15 cellular contexts compared by ENCODE assay signal in the genomic region with DNA sequence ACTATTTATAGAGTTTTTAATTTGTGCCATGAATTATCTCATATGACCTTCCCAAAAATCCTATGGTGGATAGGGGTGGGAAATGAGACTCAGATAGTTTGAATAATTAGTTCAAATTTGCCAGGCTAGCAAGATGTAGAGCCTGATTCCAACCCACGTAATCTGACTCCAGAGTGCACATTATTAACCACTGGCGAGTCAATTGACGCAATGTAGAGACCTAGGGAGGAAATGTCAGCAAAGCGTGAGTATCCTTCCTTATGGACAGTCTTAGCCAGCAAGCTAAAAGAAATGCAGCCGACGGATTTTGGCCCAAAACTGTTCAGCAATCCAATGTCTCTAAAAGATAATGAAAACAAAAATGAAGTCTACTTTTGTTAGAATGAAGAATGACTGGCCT.
A peak's percentile ranks its signal among the peaks of the same experiment; 100 is the strongest.
DNase-seq lines count a peak whose midpoint lies in the region; ATAC-seq, FAIRE-seq and TF ChIP-seq lines count a peak whose summit lies in the region.
"Had no signal": no experiment of that assay in that cellular context is flagged by ENCODE, and none has a peak within 500 bp of the region (broad histone marks: within the 10 kb centered on the region; RNA-seq: fewer than 3 reads in every experiment).

No MANE protein-coding gene starts in this region.

- WGBS in mesodermal cell (ENCODE audit: insufficient coverage in 2 of 2), 2 experiments = 86 to 92% methylated on average over 3 to 5 of the region's 6 CpGs

- no peaks in the 10 kb centered on the region for H3K36me3 Mint-ChIP-seq in astrocyte (ENCODE audit: low read depth, unreplicated experiment)
- H3K36me3 Mint-ChIP-seq: CD14-positive monocyte had no signal

- no peaks in the 10 kb centered on the region for H3K9me3 Mint-ChIP-seq in astrocyte (ENCODE audit: unreplicated experiment)
- H3K9me3 Mint-ChIP-seq: CD14-positive monocyte had no signal

- H3K27me3 Mint-ChIP-seq in astrocyte (ENCODE audit: low read depth, unreplicated experiment) = no peaks in the 10 kb centered on the region

- no peaks in the 10 kb centered on the region for H3K9me3 ChIP-seq in astrocyte (ENCODE audit: insufficient read depth, low read depth, low read length)
- no peaks in the 10 kb centered on the region for H3K9me3 ChIP-seq in mesodermal cell (ENCODE audit: control insufficient read depth, low read length)

- no peak overlapping the region for H3K27ac Mint-ChIP-seq in astrocyte (ENCODE audit: unreplicated experiment)
- H3K27ac Mint-ChIP-seq: CD14-positive monocyte had no signal

- ATAC-seq in GM18502 (IDR thresholded peaks at IDR 0.05; ENCODE audit: poor library complexity, unreplicated experiment) (no peak), HG02642 (IDR thresholded peaks at IDR 0.05; ENCODE audit: poor library complexity, unreplicated experiment) (no peak)

- H3K79me2 ChIP-seq in astrocyte (ENCODE audit: insufficient read depth, low read length) = no peaks in the 10 kb centered on the region
- H3K79me2 ChIP-seq: hepatocyte had no signal

- DNase-seq in Daoy (ENCODE audit: low read depth) (peak; percentile 64), NCI-H2029 (lab: John Stamatoyannopoulos, UW) (peak; percentile 79), astrocyte (ENCODE audit: low read depth) (peak; percentile 84), NCI-H1105 (lab: John Stamatoyannopoulos, UW) (no peak), ecto neural progenitor cell (ENCODE audit: low spot score) (no peak)
- DNase-seq: activated CD4-positive, alpha-beta T cell treated with anti-CD3 and anti-CD28 coated beads for 4 hours; cortex of kidney; left cardiac atrium; NCI-H1436 had no signal

- peaks cover 27% of the 10 kb centered on the region for H3K4me1 Mint-ChIP-seq in astrocyte (ENCODE audit: low read depth, unreplicated experiment)
- H3K4me1 Mint-ChIP-seq: CD14-positive monocyte had no signal

- no peak overlapping the region for H3K9ac ChIP-seq in astrocyte (ENCODE audit: low read length)

- no peak overlapping the region for H2AFZ ChIP-seq in astrocyte (ENCODE audit: low read depth, low read length)
- H2AFZ ChIP-seq: hepatocyte had no signal

- H3K36me3 ChIP-seq in astrocyte (ENCODE audit: insufficient read depth, low read length) (no peaks in the 10 kb centered on the region), mesodermal cell (ENCODE audit: control insufficient read depth, insufficient read depth, low read length) (no peaks in the 10 kb centered on the region)

- no peak overlapping the region for H3K4me2 ChIP-seq in astrocyte (ENCODE audit: low read length)
- H3K4me2 ChIP-seq: hepatocyte had no signal

- H3K4me3 Mint-ChIP-seq in astrocyte (ENCODE audit: unreplicated experiment) = no peak overlapping the region
- H3K4me3 Mint-ChIP-seq: CD14-positive monocyte had no signal

- no peaks in the 10 kb centered on the region for H4K20me1 ChIP-seq in astrocyte (ENCODE audit: insufficient read depth, low read length)

- FAIRE-seq in astrocyte (lab: Jason Lieb, UNC) = no peak

- H3K4me1 ChIP-seq in astrocyte (ENCODE audit: insufficient read depth, low read length) = peaks cover 18% of the 10 kb centered on the region
- peaks cover 17% of the 10 kb centered on the region for H3K4me1 ChIP-seq in mesodermal cell (ENCODE audit: control insufficient read depth, insufficient read depth, low read length, poor library complexity, severe bottlenecking)

- no peak for TF ChIP-seq CTCF in astrocyte (IDR thresholded peaks at IDR 0.05; ENCODE audit: insufficient read depth, low read depth, low read length)

- no peak overlapping the region for H3K4me3 ChIP-seq in astrocyte (ENCODE audit: insufficient read depth, low read depth, low read length)
- H3K4me3 ChIP-seq in mesodermal cell (ENCODE audit: extremely low read depth, insufficient read depth, low read length, poor library complexity, severe bottlenecking) = no peak overlapping the region
- H3K4me3 ChIP-seq: hepatocyte had no signal

- H3K27ac ChIP-seq in astrocyte (ENCODE audit: low read depth, low read length) (no peak overlapping the region), mesodermal cell (ENCODE audit: low read depth, low read length, severe bottlenecking) (peak overlapping the region; percentile 31)
- H3K27ac ChIP-seq: HL-60 had no signal

- H3K27me3 ChIP-seq in astrocyte (ENCODE audit: insufficient read depth, low read length) = no peaks in the 10 kb centered on the region
- H3K27me3 ChIP-seq: hepatocyte had no signal

Comparison
In these comparisons a context has a peak if more than half of its experiments do, and no peak if none do; other contexts are left out.
1. DNase-seq: peak in Daoy (single experiment), NCI-H2029 (single experiment) and astrocyte (single experiment); none in NCI-H1105 (single experiment) and ecto neural progenitor cell (single experiment).